In genomic region chr13:70170689-70171088, GRCh38 we compare ENCODE assay signal across 18 cellular contexts.
"Had no signal": no experiment of that assay in that cellular context is flagged by ENCODE, and none has a peak within 500 bp of the region (broad histone marks: within the 10 kb centered on the region; RNA-seq: fewer than 3 reads in every experiment).

No MANE protein-coding gene starts in this region.

- H3K27ac ChIP-seq: adrenal gland, ascending aorta, brain microvascular endothelial cell, coronary artery, gastroesophageal sphincter, sigmoid colon had no signal

- DNase-seq: activated T-cell treated with anti-CD3 and anti-CD28 coated beads, Interleukin-2, amount 50 U/mL, for 1 hour; adrenal gland; brain microvascular endothelial cell; central memory CD4-positive, alpha-beta T cell; head of caudate nucleus; hypothalamus; left ventricle myocardium superior; natural killer cell; retina; sigmoid colon; stimulated activated CD4-positive, alpha-beta T cell treated with anti-CD3 and anti-CD28 coated beads, Interleukin-2, amount 100 ng/mL, for 48 hours; stimulated activated CD8-positive, alpha-beta memory T cell treated with anti-CD3 and anti-CD28 coated beads, Interleukin-4, amount 100 ng/mL, for 48 hours; stimulated activated naive B cell treated with anti-CD40 and anti-IgM and Interleukin-4, amounts not matched to agents 10 μg/mL and 1 μg/mL and 100 μg/mL, for 72 hours had no signal

- ATAC-seq: activated T-helper 17 cell treated with anti-CD3 and anti-CD28 coated beads, Interleukin-2, amount 50 U/mL, for 72 hours; gastroesophageal sphincter; left ventricle myocardium superior; natural killer cell; stimulated activated naive B cell treated with anti-CD40 and anti-IgM and Interleukin-4, amounts not matched to agents 10 μg/mL and 1 μg/mL and 100 μg/mL, for 72 hours; WTC11 had no signal
